ENCODE assay signal across 8 cellular contexts in the genomic region with DNA sequence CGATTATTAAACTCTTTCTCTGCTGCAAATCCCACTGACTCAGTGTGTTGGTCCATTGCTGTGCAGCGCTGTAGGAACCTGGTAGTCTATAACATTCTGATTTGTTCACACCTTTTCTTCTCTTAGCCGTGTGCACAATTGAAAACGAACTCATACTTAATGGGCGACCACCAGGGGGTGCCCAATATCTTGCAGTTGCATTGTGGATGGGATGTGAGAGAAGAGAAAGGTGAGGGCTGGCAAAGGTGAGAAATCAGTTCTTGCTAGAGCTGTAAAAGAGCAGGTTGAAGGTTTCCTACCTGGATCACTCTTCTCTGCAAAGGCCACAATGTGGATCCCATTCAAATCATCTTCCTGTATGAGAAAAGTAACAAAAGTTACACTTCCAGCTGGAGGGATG. TPM values are rescaled to one million over a fixed set of nuclear protein-coding genes. Genes with fewer than 3 reads are reported as not detected.
DNase-seq lines count a peak whose midpoint lies in the region; ATAC-seq and TF ChIP-seq lines count a peak whose summit lies in the region.

No MANE protein-coding gene starts in this region.

- ATAC-seq in SK-N-SH treated with all-trans-retinoic acid at 6 μM for 48 hours (peak; percentile 41; the same call in 2 of the 3 replicates), psoas muscle (peak; percentile 50 to 89 (median 70)), HG03039 (IDR thresholded peaks at IDR 0.05; ENCODE audit: unreplicated experiment) (no peak), GM21390 (IDR thresholded peaks at IDR 0.05; ENCODE audit: unreplicated experiment) (no peak)

- intact Hi-C loops in psoas muscle (cut with DNase I): loop anchor here (1.0 to 10.0 kb wide), 3 partner anchors 55 to 257 kb away; partner anchors contain the start of gene SLC22A15 (in 1 of the 2)

- H3K36me3 ChIP-seq in psoas muscle (ENCODE audit: insufficient read depth in 1 of 2, low read depth in 1 of 2): peaks cover 3 to 52% of the 10 kb centered on the region in 2 donors

- H3K4me3 ChIP-seq in psoas muscle: no peak overlapping the region

- peak; percentile 30 for DNase-seq in GM20000 (ENCODE audit: low spot score)
- DNase-seq in fibroblast of peridontal ligament (ENCODE audit: extremely low read depth): peak; percentile 29
- DNase-seq in psoas muscle: peak; percentile 30 to 69
- DNase-seq in NCI-H2107 (lab: John Stamatoyannopoulos, UW): no peak

- no peaks in the 10 kb centered on the region for H3K4me1 ChIP-seq in psoas muscle

- no peak overlapping the region for H3K27ac ChIP-seq in C4-2B
- no peak overlapping the region for H3K27ac ChIP-seq in psoas muscle

- 50 to 58% (median 53%) methylated on average over 5 of the region's 5 CpGs for WGBS in psoas muscle, 3 donors

- H3K27me3 ChIP-seq in psoas muscle (ENCODE audit: insufficient read depth in 3 of 3, low read length in 2 of 3): no peaks in the 10 kb centered on the region

- no peaks in the 10 kb centered on the region for H3K9me3 ChIP-seq in psoas muscle

- TF ChIP-seq CTCF in C4-2B (conservative IDR thresholded peaks at IDR 0.05) (peak; percentile 55), GM20000 (IDR thresholded peaks at IDR 0.05; ENCODE audit: extremely low read depth, missing control alignments) (peak; percentile 39), psoas muscle (IDR thresholded peaks at IDR 0.05) (peak; percentile 69)

TF ChIP-seq in SK-N-SH treated with all-trans-retinoic acid at 6 μM for 48 hours, 23 proteins besides CTCF, POLR2A, EP300 and RAD21:
- TF ChIP-seq ZNF8 (CRISPR knock-in tag; IDR thresholded peaks at IDR 0.05): no peak
- no peak for TF ChIP-seq GLIS3 (CRISPR knock-in tag; IDR thresholded peaks at IDR 0.05)
- no peak for TF ChIP-seq TCF4 (CRISPR knock-in tag; IDR thresholded peaks at IDR 0.05; ENCODE audit: borderline replicate concordance)
- no peak for TF ChIP-seq PPARA (CRISPR knock-in tag; IDR thresholded peaks at IDR 0.05; ENCODE audit: borderline replicate concordance)
- TF ChIP-seq CREB5 (CRISPR knock-in tag; IDR thresholded peaks at IDR 0.05; ENCODE audit: low read depth): no peak
- TF ChIP-seq SNAI2 (CRISPR knock-in tag; IDR thresholded peaks at IDR 0.05): no peak
- no peak for TF ChIP-seq CSDC2 (CRISPR knock-in tag; IDR thresholded peaks at IDR 0.05)
- no peak for TF ChIP-seq OSR1 (CRISPR knock-in tag; IDR thresholded peaks at IDR 0.05)
- no peak for TF ChIP-seq RARB (CRISPR knock-in tag; IDR thresholded peaks at IDR 0.05)
- no peak for TF ChIP-seq TSHZ2 (CRISPR knock-in tag; IDR thresholded peaks at IDR 0.05)
- TF ChIP-seq, protein P1, sequence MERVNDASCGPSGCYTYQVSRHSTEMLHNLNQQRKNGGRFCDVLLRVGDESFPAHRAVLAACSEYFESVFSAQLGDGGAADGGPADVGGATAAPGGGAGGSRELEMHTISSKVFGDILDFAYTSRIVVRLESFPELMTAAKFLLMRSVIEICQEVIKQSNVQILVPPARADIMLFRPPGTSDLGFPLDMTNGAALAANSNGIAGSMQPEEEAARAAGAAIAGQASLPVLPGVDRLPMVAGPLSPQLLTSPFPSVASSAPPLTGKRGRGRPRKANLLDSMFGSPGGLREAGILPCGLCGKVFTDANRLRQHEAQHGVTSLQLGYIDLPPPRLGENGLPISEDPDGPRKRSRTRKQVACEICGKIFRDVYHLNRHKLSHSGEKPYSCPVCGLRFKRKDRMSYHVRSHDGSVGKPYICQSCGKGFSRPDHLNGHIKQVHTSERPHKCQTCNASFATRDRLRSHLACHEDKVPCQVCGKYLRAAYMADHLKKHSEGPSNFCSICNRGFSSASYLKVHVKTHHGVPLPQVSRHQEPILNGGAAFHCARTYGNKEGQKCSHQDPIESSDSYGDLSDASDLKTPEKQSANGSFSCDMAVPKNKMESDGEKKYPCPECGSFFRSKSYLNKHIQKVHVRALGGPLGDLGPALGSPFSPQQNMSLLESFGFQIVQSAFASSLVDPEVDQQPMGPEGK (CRISPR knock-in tag; IDR thresholded peaks at IDR 0.05; ENCODE audit: borderline replicate concordance): no peak
- TF ChIP-seq TOX (CRISPR knock-in tag; IDR thresholded peaks at IDR 0.05; ENCODE audit: borderline replicate concordance): no peak
- no peak for TF ChIP-seq ISL1 (CRISPR knock-in tag; IDR thresholded peaks at IDR 0.05)
- TF ChIP-seq ZNF565 (CRISPR knock-in tag; conservative IDR thresholded peaks at IDR 0.05; ENCODE audit: low read depth): no peak
- TF ChIP-seq BACH2 (CRISPR knock-in tag; IDR thresholded peaks at IDR 0.05; ENCODE audit: borderline replicate concordance): no peak
- no peak for TF ChIP-seq ZC3H10 (CRISPR knock-in tag; IDR thresholded peaks at IDR 0.05)
- TF ChIP-seq ZFP3 (CRISPR knock-in tag; IDR thresholded peaks at IDR 0.05): no peak
- no peak for TF ChIP-seq POU6F1 (CRISPR knock-in tag; IDR thresholded peaks at IDR 0.05; ENCODE audit: borderline replicate concordance, low read depth)
TF ChIP-seq in SK-N-SH treated with all-trans-retinoic acid at 6 μM for 48 hours: peak in this region for 0.

RNA-seq across cellular contexts. Expression of gene CASQ2, which starts 51.0 kb away (rescaled TPM):
- 100 to 1,000 TPM in 2 of 4 donors, 10 to 100 TPM in 2; 56.4 to 271 (median 148) TPM for total RNA-seq in psoas muscle
- 10 to 100 TPM; 68.3 to 85.0 (median 84.0) TPM for polyA plus RNA-seq in psoas muscle

Comparison
In these comparisons a context has a peak if more than half of its experiments do, and no peak if none do; other contexts are left out.
1. ATAC-seq: peak in SK-N-SH treated with all-trans-retinoic acid at 6 μM for 48 hours (single experiment) and psoas muscle (4 of 4); none in HG03039 (single experiment) and GM21390 (single experiment).
2. Peak in every context shown above with its lines, with median percentiles within 50 percentile points of each other: CTCF ChIP-seq.